Comparison of ENCODE assay signal across 14 cellular contexts in genomic region chr1:62810420-62811274, GRCh38. TPM values are rescaled to one million over a fixed set of nuclear protein-coding genes. Genes with fewer than 3 reads are reported as not detected.
A peak's percentile ranks its signal among the peaks of the same experiment; 100 is the strongest.
DNase-seq lines count a peak whose midpoint lies in the region; ATAC-seq and TF ChIP-seq lines count a peak whose summit lies in the region.
"Had no signal": no experiment of that assay in that cellular context is flagged by ENCODE, and none has a peak within 500 bp of the region (broad histone marks: within the 10 kb centered on the region; RNA-seq: fewer than 3 reads in every experiment).

No MANE protein-coding gene starts in this region.

- DNase-seq in SIG-M5 treated with dmso at 0.1 percent for 504 hours (lab: John Stamatoyannopoulos, UW; ENCODE audit: unreplicated experiment) (peak; percentile 8), SIG-M5 (lab: John Stamatoyannopoulos, UW) (no peak), aorta (no peak), sigmoid colon (no peak), uterus (no peak)
- DNase-seq in activated effector memory CD4-positive, alpha-beta T cell treated with anti-CD3 and anti-CD28 coated beads, Interleukin-2, amount 50 U/mL, for 16 hours, result no peak
- DNase-seq: EL; NCI-H2227 treated with DMSO at 0.1 percent for 48 hours; stimulated activated CD4-positive, alpha-beta T cell treated with anti-CD3 and anti-CD28 coated beads, Interleukin-12 subunit alpha, Interleukin-12 subunit beta, amount 100 ng/mL, for 4 hours had no signal

- H3K36me3 ChIP-seq in aorta (ENCODE audit: control insufficient read depth in 1 of 2, insufficient read depth in 2 of 2, low read length in 1 of 2) (peaks cover 0 to 4% of the 10 kb centered on the region in 2 donors), sigmoid colon (peaks cover 0 to 9% (median 3%) of the 10 kb centered on the region in 4 donors), uterus (no peaks in the 10 kb centered on the region)
- H3K36me3 ChIP-seq: thoracic aorta had no signal

- no peaks in the 10 kb centered on the region for H3K27me3 ChIP-seq in aorta (ENCODE audit: control insufficient read depth in 1 of 2, insufficient read depth in 2 of 2, low read length in 1 of 2)
- no peaks in the 10 kb centered on the region for H3K27me3 ChIP-seq in sigmoid colon
- no peaks in the 10 kb centered on the region for H3K27me3 ChIP-seq in uterus

- H3K9me3 Mint-ChIP-seq in IgD-negative memory B cell, result no peaks in the 10 kb centered on the region
- H3K9me3 Mint-ChIP-seq: T-helper 1 cell treated with Interleukin-12 subunit alpha and Interleukin-12 subunit beta and Interleukin-4 antibody, amounts not matched to agents 30 μg/mL and 1 μg/mL, for 36 hours had no signal

- H3K4me1 ChIP-seq in aorta (ENCODE audit: control insufficient read depth in 1 of 2, insufficient read depth in 2 of 2, low read length in 2 of 2), result no peaks in the 10 kb centered on the region
- no peaks in the 10 kb centered on the region for H3K4me1 ChIP-seq in sigmoid colon
- no peaks in the 10 kb centered on the region for H3K4me1 ChIP-seq in uterus

- H3K4me3 Mint-ChIP-seq in IgD-negative memory B cell, result peak overlapping the region in 3 of 4 donors; percentile 30 to 67 (median 48)
- H3K4me3 Mint-ChIP-seq: T-helper 1 cell treated with Interleukin-12 subunit alpha and Interleukin-12 subunit beta and Interleukin-4 antibody, amounts not matched to agents 30 μg/mL and 1 μg/mL, for 36 hours had no signal

- H3K4me3 ChIP-seq in aorta (ENCODE audit: low read length in 2 of 2), result no peak overlapping the region
- H3K4me3 ChIP-seq in sigmoid colon, result no peak overlapping the region
- no peak overlapping the region for H3K4me3 ChIP-seq in uterus
- H3K4me3 ChIP-seq: thoracic aorta had no signal

- H3K9me3 ChIP-seq in aorta (ENCODE audit: control insufficient read depth, low read length), result no peaks in the 10 kb centered on the region
- no peaks in the 10 kb centered on the region for H3K9me3 ChIP-seq in sigmoid colon
- no peaks in the 10 kb centered on the region for H3K9me3 ChIP-seq in uterus
- H3K9me3 ChIP-seq: thoracic aorta had no signal

- H3K27me3 Mint-ChIP-seq in IgD-negative memory B cell, result no peaks in the 10 kb centered on the region

- H3K27ac ChIP-seq in aorta (ENCODE audit: low read depth in 1 of 2, low read length in 2 of 2) (no peak overlapping the region), sigmoid colon (no peak overlapping the region), uterus (no peak overlapping the region)
- H3K27ac ChIP-seq: 22Rv1, thoracic aorta had no signal

- TF ChIP-seq EP300 in sigmoid colon (IDR thresholded peaks at IDR 0.05), result no peak

- WGBS in aorta, 2 donors, result 94% methylated on average over 6 of the region's 6 CpGs
- WGBS in sigmoid colon, 2 donors, result 76 to 90% methylated on average over 6 of the region's 6 CpGs

- TF ChIP-seq POLR2A in sigmoid colon (IDR thresholded peaks at IDR 0.05), result no peak
- TF ChIP-seq POLR2A in uterus (IDR thresholded peaks at IDR 0.05), result no peak

- intact Hi-C loops in aorta (cut with DNase I) (no loop called here), sigmoid colon (cut with DNase I) (no loop called here), uterus (cut with DNase I; ENCODE audit: low total_unique reads) (no loop called here)

- H3K27ac Mint-ChIP-seq in IgD-negative memory B cell, result peak overlapping the region; percentile 9 to 80 (median 71)
- H3K27ac Mint-ChIP-seq: T-helper 1 cell treated with Interleukin-12 subunit alpha and Interleukin-12 subunit beta and Interleukin-4 antibody, amounts not matched to agents 30 μg/mL and 1 μg/mL, for 36 hours had no signal

- peaks cover 16% of the 10 kb centered on the region for H3K36me3 Mint-ChIP-seq in IgD-negative memory B cell

- TF ChIP-seq CTCF in sigmoid colon (IDR thresholded peaks at IDR 0.05) (no peak), uterus (IDR thresholded peaks at IDR 0.05) (no peak)

- ATAC-seq in HG02870 (IDR thresholded peaks at IDR 0.05; ENCODE audit: unreplicated experiment) (peak; percentile 96), aorta (ENCODE audit: low FRiP score) (no peak)

- peaks cover 21 to 29% (median 27%) of the 10 kb centered on the region in 3 donors for H3K4me1 Mint-ChIP-seq in IgD-negative memory B cell

RNA-seq across cellular contexts. Expression of gene ATG4C, which starts 26.7 kb away (rescaled TPM):
- 29.1 TPM for polyA plus RNA-seq in IgD-negative memory B cell
- 10 to 100 TPM; 11.0 to 18.4 TPM for total RNA-seq in aorta
- 1 to 10 TPM; 5.8 TPM for polyA plus RNA-seq in aorta
- 10 to 100 TPM in 3 of 4 donors, 1 to 10 TPM in 1; 4.8 to 15.5 (median 11.8) TPM for total RNA-seq in sigmoid colon
- polyA plus RNA-seq in sigmoid colon, result 1 to 10 TPM; 3.6 to 9.0 (median 5.9) TPM
- 10 to 100 TPM; 11.5 to 81.5 (median 50.4) TPM for total RNA-seq in uterus
